Comparison of ENCODE assay signal across 1 cellular context in the genomic region with DNA sequence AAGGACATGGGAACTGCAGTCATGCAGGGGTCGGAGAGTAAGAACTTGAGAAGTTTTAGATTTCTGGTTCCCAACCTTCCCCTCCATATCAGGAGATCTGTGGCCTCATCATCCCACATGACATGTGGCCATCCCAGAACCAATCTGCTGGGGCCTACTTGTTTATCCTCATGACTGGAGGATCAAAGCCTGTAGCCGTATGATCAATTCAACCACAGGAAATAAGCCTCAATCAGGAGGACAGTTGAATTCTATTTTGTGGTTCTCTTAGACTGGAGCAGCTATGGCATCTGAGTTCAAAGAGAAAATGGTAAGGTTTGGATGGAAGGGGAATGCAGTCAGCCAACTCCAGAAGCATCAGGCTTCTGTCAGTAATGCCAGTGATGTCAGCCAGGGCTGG.
TF ChIP-seq lines count a peak whose summit lies in the region.

No MANE protein-coding gene starts in this region.

TF ChIP-seq in K562, 482 proteins besides CTCF, POLR2A, EP300 and RAD21 (continued from another document):
- TF ChIP-seq, protein P1, sequence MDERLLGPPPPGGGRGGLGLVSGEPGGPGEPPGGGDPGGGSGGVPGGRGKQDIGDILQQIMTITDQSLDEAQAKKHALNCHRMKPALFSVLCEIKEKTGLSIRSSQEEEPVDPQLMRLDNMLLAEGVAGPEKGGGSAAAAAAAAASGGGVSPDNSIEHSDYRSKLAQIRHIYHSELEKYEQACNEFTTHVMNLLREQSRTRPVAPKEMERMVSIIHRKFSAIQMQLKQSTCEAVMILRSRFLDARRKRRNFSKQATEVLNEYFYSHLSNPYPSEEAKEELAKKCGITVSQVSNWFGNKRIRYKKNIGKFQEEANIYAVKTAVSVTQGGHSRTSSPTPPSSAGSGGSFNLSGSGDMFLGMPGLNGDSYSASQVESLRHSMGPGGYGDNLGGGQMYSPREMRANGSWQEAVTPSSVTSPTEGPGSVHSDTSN (CRISPR knock-in tag; IDR thresholded peaks at IDR 0.05; ENCODE audit: low read depth): no peak
- TF ChIP-seq, protein P1 (tag; conservative IDR thresholded peaks at IDR 0.05; ENCODE audit: low read depth): no peak
- TF ChIP-seq, protein P2, sequence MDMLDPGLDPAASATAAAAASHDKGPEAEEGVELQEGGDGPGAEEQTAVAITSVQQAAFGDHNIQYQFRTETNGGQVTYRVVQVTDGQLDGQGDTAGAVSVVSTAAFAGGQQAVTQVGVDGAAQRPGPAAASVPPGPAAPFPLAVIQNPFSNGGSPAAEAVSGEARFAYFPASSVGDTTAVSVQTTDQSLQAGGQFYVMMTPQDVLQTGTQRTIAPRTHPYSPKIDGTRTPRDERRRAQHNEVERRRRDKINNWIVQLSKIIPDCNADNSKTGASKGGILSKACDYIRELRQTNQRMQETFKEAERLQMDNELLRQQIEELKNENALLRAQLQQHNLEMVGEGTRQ (CRISPR knock-in tag; IDR thresholded peaks at IDR 0.05): peak; percentile 49
